Comparison of ENCODE assay signal across 19 cellular contexts in genomic region chr4:173202395-173202794, GRCh38. TPM values are rescaled to one million over a fixed set of nuclear protein-coding genes. Genes with fewer than 3 reads are reported as not detected.
A peak's percentile ranks its signal among the peaks of the same experiment; 100 is the strongest.
DNase-seq lines count a peak whose midpoint lies in the region; ATAC-seq and TF ChIP-seq lines count a peak whose summit lies in the region.
"Had no signal": no experiment of that assay in that cellular context is flagged by ENCODE, and none has a peak within 500 bp of the region (broad histone marks: within the 10 kb centered on the region; RNA-seq: fewer than 3 reads in every experiment).

No MANE protein-coding gene starts in this region.

- TF ChIP-seq CTCF in 22Rv1 (IDR thresholded peaks at IDR 0.05) (no peak), WTC11 (IDR thresholded peaks at IDR 0.05) (no peak), endothelial cell (IDR thresholded peaks at IDR 0.05; ENCODE audit: unreplicated experiment) (no peak)

- peak overlapping the region; percentile 97 for H3K27ac ChIP-seq in 22Rv1
- H3K27ac ChIP-seq: BLaER1, C4-2B had no signal

- ATAC-seq in WTC11 (no peak), GM19397 (IDR thresholded peaks at IDR 0.05; ENCODE audit: unreplicated experiment) (no peak)
- ATAC-seq: CD8-positive, alpha-beta T cell had no signal

- H3K9me3 Mint-ChIP-seq in WTC11 = peaks cover 11% of the 10 kb centered on the region; the same call in 1 of the 2 replicates
- H3K9me3 Mint-ChIP-seq in endothelial cell (ENCODE audit: unreplicated experiment) = no peaks in the 10 kb centered on the region
- H3K9me3 Mint-ChIP-seq: HFFc6 had no signal

- POLR2A ChIA-PET in WTC11 (lab: Charles Lee) = interaction anchor here (0.6 kb wide), 1 partner anchor 440 kb away, joined by 3 read pairs; no protein-coding TSS in a partner anchor

- H3K4me1 Mint-ChIP-seq in WTC11 (peaks cover 59% of the 10 kb centered on the region), endothelial cell (ENCODE audit: unreplicated experiment) (peaks cover 14% of the 10 kb centered on the region)

- no peaks in the 10 kb centered on the region for H3K27me3 Mint-ChIP-seq in WTC11 (ENCODE audit: low read depth)
- H3K27me3 Mint-ChIP-seq in endothelial cell (ENCODE audit: unreplicated experiment) = peaks cover 6% of the 10 kb centered on the region
- H3K27me3 Mint-ChIP-seq: B cell; CD4-positive, CD25-positive, alpha-beta regulatory T cell had no signal

- peak overlapping the region; percentile 28; the same call in 1 of the 2 replicates for H3K27ac Mint-ChIP-seq in WTC11
- peak overlapping the region; percentile 17 for H3K27ac Mint-ChIP-seq in endothelial cell (ENCODE audit: unreplicated experiment)
- H3K27ac Mint-ChIP-seq: B cell; CD4-positive, CD25-positive, alpha-beta regulatory T cell; CD8-positive, alpha-beta T cell; HFFc6 had no signal

- H3K36me3 Mint-ChIP-seq in WTC11 = peaks cover 23% of the 10 kb centered on the region
- peaks cover 9% of the 10 kb centered on the region for H3K36me3 Mint-ChIP-seq in endothelial cell (ENCODE audit: low read depth, unreplicated experiment)

- H3K4me3 Mint-ChIP-seq in WTC11 = no peak overlapping the region
- no peak overlapping the region for H3K4me3 Mint-ChIP-seq in endothelial cell (ENCODE audit: unreplicated experiment)
- H3K4me3 Mint-ChIP-seq: B cell; CD4-positive, CD25-positive, alpha-beta regulatory T cell; CD8-positive, alpha-beta T cell; HFFc6 had no signal

- CTCF ChIA-PET in WTC11 (lab: Charles Lee) = interaction anchor here (1.0 to 1.4 kb wide), 2 partner anchors 55 to 99 kb away, joined by 3 to 8 read pairs; no protein-coding TSS in a partner anchor

- peak; percentile 12 for DNase-seq in NCI-H146 (lab: John Stamatoyannopoulos, UW)
- DNase-seq in WTC11 (ENCODE audit: low spot score) = no peak
- no peak for DNase-seq in endothelial cell (ENCODE audit: low spot score)
- no peak for DNase-seq in HPDE6-E6E7 (ENCODE audit: extremely low spot score)
- DNase-seq in NCI-H187 (lab: John Stamatoyannopoulos, UW) = no peak
- no peak for DNase-seq in stimulated activated CD4-positive, alpha-beta T cell treated with anti-CD3 and anti-CD28 coated beads, Interleukin-4, amount 100 ng/mL, for 1 hour
- DNase-seq: Caco-2; CD4-positive, CD25-positive, alpha-beta regulatory T cell; CD8-positive, alpha-beta T cell; DMS153; DMS79 treated with DMSO at 0.1 percent for 48 hours; GF-D8; GOT3; HFFc6 had no signal

TF ChIP-seq in WTC11, 78 proteins besides CTCF, POLR2A, EP300 and RAD21:
- TF ChIP-seq ATF1 (CRISPR knock-in tag; IDR thresholded peaks at IDR 0.05) (no peak), RELA (CRISPR knock-in tag; IDR thresholded peaks at IDR 0.05; ENCODE audit: borderline replicate concordance) (no peak), SP1 (CRISPR knock-in tag; conservative IDR thresholded peaks at IDR 0.05) (no peak), ZNF423 (CRISPR knock-in tag; IDR thresholded peaks at IDR 0.05) (no peak), CREB1 (CRISPR knock-in tag; IDR thresholded peaks at IDR 0.05) (no peak), E2F5 (CRISPR knock-in tag; IDR thresholded peaks at IDR 0.05) (no peak)

RNA-seq across cellular contexts. Expression of gene GALNT7, which starts 33.8 kb away (rescaled TPM):
- 79.9 to 86.9 TPM (median 82.8 TPM) in 3 replicates for total RNA-seq in WTC11 (2021)
- total RNA-seq in endothelial cell (ENCODE audit: unreplicated experiment) = 80.9 TPM
